7 cellular contexts compared by ENCODE assay signal in genomic region chr13:44305845-44306244, GRCh38.
DNase-seq lines count a peak whose midpoint lies in the region; ATAC-seq lines count a peak whose summit lies in the region.

No MANE protein-coding gene starts in this region.

- H3K9ac ChIP-seq in HUES48 (ENCODE audit: low read depth, low read length) (peak overlapping the region; percentile 16; the same call in 1 of the 2 replicates), skeletal muscle satellite cell (ENCODE audit: low read depth, low read length) (peak overlapping the region; percentile 79)

- H3K9me3 ChIP-seq in HUES48 (ENCODE audit: control insufficient read depth, insufficient read depth, low read length) (no peaks in the 10 kb centered on the region), skeletal muscle satellite cell (replicated peaks; ENCODE audit: low read length) (no peaks in the 10 kb centered on the region)

- H3K4me1 ChIP-seq in HUES48 (ENCODE audit: control insufficient read depth, insufficient read depth, low read length) (peaks cover 33% of the 10 kb centered on the region), skeletal muscle satellite cell (ENCODE audit: control insufficient read depth, insufficient read depth, low read length) (peaks cover 71% of the 10 kb centered on the region)

- peak overlapping the region; percentile 67 for H3K4me2 ChIP-seq in skeletal muscle satellite cell (ENCODE audit: low read length)

- H3K27me3 ChIP-seq in HUES48 (ENCODE audit: control insufficient read depth, insufficient read depth, low read length) (peaks cover 67% of the 10 kb centered on the region), skeletal muscle satellite cell (ENCODE audit: control insufficient read depth, insufficient read depth, low read length) (no peaks in the 10 kb centered on the region)

- ATAC-seq in HG03196 (IDR thresholded peaks at IDR 0.05; ENCODE audit: unreplicated experiment) (no peak), GM21528 (IDR thresholded peaks at IDR 0.05; ENCODE audit: low FRiP score, unreplicated experiment) (no peak)

- H3K36me3 ChIP-seq in HUES48 (ENCODE audit: control insufficient read depth, insufficient read depth, low read length) (no peaks in the 10 kb centered on the region), skeletal muscle satellite cell (ENCODE audit: insufficient read depth, low read length) (no peaks in the 10 kb centered on the region)

- peak overlapping the region; percentile 52 for H3K4me3 ChIP-seq in HUES48 (ENCODE audit: low read depth, low read length)
- peak overlapping the region; percentile 38 for H3K4me3 ChIP-seq in skeletal muscle satellite cell (ENCODE audit: low read length)

- peak overlapping the region; percentile 90 for H3K27ac ChIP-seq in HUES48 (ENCODE audit: low read depth, low read length)

- DNase-seq in RPMI7951 (ENCODE audit: low read depth) (peak; percentile 33), glomerular visceral epithelial cell (ENCODE audit: extremely low spot score) (peak; percentile 43), RKO (ENCODE audit: low spot score) (no peak)
